ENCODE assay signal across 1 cellular context in the genomic region with DNA sequence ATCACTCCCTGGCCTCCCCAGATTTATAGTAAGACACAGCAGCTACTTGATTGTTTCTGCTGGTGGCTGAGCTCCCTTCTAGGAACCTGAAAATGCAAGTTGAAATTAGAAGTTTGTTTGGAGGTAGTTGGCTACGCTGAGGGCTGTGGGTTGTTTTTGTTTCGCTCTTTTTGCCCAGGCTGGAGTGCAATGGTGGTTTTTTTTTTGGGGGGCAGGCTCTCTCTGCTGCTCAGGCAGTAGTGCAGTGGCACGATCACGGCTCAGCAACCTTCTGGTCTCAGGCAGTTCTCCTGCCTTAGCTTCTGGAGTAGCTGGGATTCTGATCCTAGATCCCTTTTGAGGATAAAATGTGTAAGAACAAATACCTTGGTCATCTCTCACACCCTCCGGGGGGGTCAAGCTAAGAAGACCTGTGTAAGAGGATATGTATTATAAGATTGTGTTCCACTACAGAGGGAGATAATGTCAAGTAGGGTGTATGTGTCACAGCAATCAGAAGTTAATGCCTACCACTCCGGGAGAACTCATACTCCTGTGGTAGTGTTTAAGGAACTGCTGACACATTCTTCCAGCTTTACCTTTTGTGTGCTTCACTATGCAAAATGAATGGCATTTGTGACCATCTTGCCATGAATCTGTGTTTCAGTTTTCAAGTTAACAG.
TF ChIP-seq lines count a peak whose summit lies in the region.

No MANE protein-coding gene starts in this region.

TF ChIP-seq in K562, 482 proteins besides CTCF, POLR2A, EP300 and RAD21:
- TF ChIP-seq DMBX1 (CRISPR knock-in tag; IDR thresholded peaks at IDR 0.05; ENCODE audit: borderline replicate concordance) (no peak), RHOXF2B (CRISPR knock-in tag; conservative IDR thresholded peaks at IDR 0.05) (no peak), TOE1 (IDR thresholded peaks at IDR 0.05; ENCODE audit: borderline replicate concordance) (no peak), TOE1 (CRISPR knock-in tag; IDR thresholded peaks at IDR 0.05; ENCODE audit: borderline replicate concordance, low read depth) (no peak), SMARCB1 (IDR thresholded peaks at IDR 0.05; ENCODE audit: insufficient read length, low read depth) (no peak), HNRNPH1 (optimal IDR thresholded peaks at IDR 0.05; ENCODE audit: low read depth, low read length) (no peak), FOXA1 (IDR thresholded peaks at IDR 0.05; ENCODE audit: borderline replicate concordance) (no peak), ETS2 (tag; IDR thresholded peaks at IDR 0.05; ENCODE audit: borderline replicate concordance, poor library complexity, severe bottlenecking) (no peak), NFE2 (IDR thresholded peaks at IDR 0.05; ENCODE audit: low read depth) (peak; percentile 41; the same call in 1 of the 2 replicates), CBFA2T3 (IDR thresholded peaks at IDR 0.05) (peak; percentile 30), HDAC3 (IDR thresholded peaks at IDR 0.05; ENCODE audit: borderline replicate concordance, partially characterized antibody) (no peak), SPI1 (IDR thresholded peaks at IDR 0.05; ENCODE audit: borderline replicate concordance, low read depth, low read length) (0 out of 2 replicates have a peak, but pooled peaks have one; percentile 24), ZSCAN29 (IDR thresholded peaks at IDR 0.05) (no peak), ZNF316 (IDR thresholded peaks at IDR 0.05) (peak; percentile 55), ZNF165 (CRISPR knock-in tag; IDR thresholded peaks at IDR 0.05; ENCODE audit: borderline replicate concordance) (no peak), NELFE (IDR thresholded peaks at IDR 0.05; ENCODE audit: insufficient read depth, insufficient read length) (no peak), PRPF4 (IDR thresholded peaks at IDR 0.05; ENCODE audit: insufficient read depth, low read depth, low read length, poor library complexity, severe bottlenecking) (no peak), POLR2G (IDR thresholded peaks at IDR 0.05; ENCODE audit: low read depth, low read length) (no peak), GABPA (tag; conservative IDR thresholded peaks at IDR 0.05; ENCODE audit: low read depth) (no peak), KDM1A (IDR thresholded peaks at IDR 0.05) (peak in 1 of 2 experiments; percentile 9; a peak in 1 of 4 replicates), CCNT2 (IDR thresholded peaks at IDR 0.05; ENCODE audit: borderline replicate concordance, extremely low read depth, insufficient read length, low read depth, low read length) (no peak), ZNF699 (CRISPR knock-in tag; IDR thresholded peaks at IDR 0.05; ENCODE audit: insufficient replicate concordance) (no peak)
- TF ChIP-seq, protein P1, sequence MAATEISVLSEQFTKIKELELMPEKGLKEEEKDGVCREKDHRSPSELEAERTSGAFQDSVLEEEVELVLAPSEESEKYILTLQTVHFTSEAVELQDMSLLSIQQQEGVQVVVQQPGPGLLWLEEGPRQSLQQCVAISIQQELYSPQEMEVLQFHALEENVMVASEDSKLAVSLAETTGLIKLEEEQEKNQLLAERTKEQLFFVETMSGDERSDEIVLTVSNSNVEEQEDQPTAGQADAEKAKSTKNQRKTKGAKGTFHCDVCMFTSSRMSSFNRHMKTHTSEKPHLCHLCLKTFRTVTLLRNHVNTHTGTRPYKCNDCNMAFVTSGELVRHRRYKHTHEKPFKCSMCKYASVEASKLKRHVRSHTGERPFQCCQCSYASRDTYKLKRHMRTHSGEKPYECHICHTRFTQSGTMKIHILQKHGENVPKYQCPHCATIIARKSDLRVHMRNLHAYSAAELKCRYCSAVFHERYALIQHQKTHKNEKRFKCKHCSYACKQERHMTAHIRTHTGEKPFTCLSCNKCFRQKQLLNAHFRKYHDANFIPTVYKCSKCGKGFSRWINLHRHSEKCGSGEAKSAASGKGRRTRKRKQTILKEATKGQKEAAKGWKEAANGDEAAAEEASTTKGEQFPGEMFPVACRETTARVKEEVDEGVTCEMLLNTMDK (IDR thresholded peaks at IDR 0.05; ENCODE audit: borderline replicate concordance, insufficient read depth, low read depth, low read length, poor library complexity, severe bottlenecking), result no peak
- TF ChIP-seq, protein P2, sequence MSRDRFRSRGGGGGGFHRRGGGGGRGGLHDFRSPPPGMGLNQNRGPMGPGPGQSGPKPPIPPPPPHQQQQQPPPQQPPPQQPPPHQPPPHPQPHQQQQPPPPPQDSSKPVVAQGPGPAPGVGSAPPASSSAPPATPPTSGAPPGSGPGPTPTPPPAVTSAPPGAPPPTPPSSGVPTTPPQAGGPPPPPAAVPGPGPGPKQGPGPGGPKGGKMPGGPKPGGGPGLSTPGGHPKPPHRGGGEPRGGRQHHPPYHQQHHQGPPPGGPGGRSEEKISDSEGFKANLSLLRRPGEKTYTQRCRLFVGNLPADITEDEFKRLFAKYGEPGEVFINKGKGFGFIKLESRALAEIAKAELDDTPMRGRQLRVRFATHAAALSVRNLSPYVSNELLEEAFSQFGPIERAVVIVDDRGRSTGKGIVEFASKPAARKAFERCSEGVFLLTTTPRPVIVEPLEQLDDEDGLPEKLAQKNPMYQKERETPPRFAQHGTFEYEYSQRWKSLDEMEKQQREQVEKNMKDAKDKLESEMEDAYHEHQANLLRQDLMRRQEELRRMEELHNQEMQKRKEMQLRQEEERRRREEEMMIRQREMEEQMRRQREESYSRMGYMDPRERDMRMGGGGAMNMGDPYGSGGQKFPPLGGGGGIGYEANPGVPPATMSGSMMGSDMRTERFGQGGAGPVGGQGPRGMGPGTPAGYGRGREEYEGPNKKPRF (IDR thresholded peaks at IDR 0.05; ENCODE audit: low read depth, low read length), result no peak
- TF ChIP-seq, protein P3, sequence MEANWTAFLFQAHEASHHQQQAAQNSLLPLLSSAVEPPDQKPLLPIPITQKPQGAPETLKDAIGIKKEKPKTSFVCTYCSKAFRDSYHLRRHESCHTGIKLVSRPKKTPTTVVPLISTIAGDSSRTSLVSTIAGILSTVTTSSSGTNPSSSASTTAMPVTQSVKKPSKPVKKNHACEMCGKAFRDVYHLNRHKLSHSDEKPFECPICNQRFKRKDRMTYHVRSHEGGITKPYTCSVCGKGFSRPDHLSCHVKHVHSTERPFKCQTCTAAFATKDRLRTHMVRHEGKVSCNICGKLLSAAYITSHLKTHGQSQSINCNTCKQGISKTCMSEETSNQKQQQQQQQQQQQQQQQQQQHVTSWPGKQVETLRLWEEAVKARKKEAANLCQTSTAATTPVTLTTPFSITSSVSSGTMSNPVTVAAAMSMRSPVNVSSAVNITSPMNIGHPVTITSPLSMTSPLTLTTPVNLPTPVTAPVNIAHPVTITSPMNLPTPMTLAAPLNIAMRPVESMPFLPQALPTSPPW (CRISPR knock-in tag; IDR thresholded peaks at IDR 0.05), result 0 out of 2 replicates have a peak, but pooled peaks have one; percentile 42
- TF ChIP-seq, protein P4, sequence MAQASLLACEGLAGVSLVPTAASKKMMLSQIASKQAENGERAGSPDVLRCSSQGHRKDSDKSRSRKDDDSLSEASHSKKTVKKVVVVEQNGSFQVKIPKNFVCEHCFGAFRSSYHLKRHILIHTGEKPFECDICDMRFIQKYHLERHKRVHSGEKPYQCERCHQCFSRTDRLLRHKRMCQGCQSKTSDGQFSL (CRISPR knock-in tag; IDR thresholded peaks at IDR 0.05), result 0 out of 2 replicates have a peak, but pooled peaks have one; percentile 36
- TF ChIP-seq, protein P4 (tag; IDR thresholded peaks at IDR 0.05), result no peak
- TF ChIP-seq, protein P5, sequence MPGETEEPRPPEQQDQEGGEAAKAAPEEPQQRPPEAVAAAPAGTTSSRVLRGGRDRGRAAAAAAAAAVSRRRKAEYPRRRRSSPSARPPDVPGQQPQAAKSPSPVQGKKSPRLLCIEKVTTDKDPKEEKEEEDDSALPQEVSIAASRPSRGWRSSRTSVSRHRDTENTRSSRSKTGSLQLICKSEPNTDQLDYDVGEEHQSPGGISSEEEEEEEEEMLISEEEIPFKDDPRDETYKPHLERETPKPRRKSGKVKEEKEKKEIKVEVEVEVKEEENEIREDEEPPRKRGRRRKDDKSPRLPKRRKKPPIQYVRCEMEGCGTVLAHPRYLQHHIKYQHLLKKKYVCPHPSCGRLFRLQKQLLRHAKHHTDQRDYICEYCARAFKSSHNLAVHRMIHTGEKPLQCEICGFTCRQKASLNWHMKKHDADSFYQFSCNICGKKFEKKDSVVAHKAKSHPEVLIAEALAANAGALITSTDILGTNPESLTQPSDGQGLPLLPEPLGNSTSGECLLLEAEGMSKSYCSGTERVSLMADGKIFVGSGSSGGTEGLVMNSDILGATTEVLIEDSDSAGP (CRISPR knock-in tag; IDR thresholded peaks at IDR 0.05), result no peak
- TF ChIP-seq, protein P6, sequence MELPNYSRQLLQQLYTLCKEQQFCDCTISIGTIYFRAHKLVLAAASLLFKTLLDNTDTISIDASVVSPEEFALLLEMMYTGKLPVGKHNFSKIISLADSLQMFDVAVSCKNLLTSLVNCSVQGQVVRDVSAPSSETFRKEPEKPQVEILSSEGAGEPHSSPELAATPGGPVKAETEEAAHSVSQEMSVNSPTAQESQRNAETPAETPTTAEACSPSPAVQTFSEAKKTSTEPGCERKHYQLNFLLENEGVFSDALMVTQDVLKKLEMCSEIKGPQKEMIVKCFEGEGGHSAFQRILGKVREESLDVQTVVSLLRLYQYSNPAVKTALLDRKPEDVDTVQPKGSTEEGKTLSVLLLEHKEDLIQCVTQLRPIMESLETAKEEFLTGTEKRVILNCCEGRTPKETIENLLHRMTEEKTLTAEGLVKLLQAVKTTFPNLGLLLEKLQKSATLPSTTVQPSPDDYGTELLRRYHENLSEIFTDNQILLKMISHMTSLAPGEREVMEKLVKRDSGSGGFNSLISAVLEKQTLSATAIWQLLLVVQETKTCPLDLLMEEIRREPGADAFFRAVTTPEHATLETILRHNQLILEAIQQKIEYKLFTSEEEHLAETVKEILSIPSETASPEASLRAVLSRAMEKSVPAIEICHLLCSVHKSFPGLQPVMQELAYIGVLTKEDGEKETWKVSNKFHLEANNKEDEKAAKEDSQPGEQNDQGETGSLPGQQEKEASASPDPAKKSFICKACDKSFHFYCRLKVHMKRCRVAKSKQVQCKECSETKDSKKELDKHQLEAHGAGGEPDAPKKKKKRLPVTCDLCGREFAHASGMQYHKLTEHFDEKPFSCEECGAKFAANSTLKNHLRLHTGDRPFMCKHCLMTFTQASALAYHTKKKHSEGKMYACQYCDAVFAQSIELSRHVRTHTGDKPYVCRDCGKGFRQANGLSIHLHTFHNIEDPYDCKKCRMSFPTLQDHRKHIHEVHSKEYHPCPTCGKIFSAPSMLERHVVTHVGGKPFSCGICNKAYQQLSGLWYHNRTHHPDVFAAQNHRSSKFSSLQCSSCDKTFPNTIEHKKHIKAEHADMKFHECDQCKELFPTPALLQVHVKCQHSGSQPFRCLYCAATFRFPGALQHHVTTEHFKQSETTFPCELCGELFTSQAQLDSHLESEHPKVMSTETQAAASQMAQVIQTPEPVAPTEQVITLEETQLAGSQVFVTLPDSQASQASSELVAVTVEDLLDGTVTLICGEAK (IDR thresholded peaks at IDR 0.05), result no peak
- TF ChIP-seq, protein P6 (CRISPR knock-in tag; IDR thresholded peaks at IDR 0.05), result no peak
- TF ChIP-seq, protein P7, sequence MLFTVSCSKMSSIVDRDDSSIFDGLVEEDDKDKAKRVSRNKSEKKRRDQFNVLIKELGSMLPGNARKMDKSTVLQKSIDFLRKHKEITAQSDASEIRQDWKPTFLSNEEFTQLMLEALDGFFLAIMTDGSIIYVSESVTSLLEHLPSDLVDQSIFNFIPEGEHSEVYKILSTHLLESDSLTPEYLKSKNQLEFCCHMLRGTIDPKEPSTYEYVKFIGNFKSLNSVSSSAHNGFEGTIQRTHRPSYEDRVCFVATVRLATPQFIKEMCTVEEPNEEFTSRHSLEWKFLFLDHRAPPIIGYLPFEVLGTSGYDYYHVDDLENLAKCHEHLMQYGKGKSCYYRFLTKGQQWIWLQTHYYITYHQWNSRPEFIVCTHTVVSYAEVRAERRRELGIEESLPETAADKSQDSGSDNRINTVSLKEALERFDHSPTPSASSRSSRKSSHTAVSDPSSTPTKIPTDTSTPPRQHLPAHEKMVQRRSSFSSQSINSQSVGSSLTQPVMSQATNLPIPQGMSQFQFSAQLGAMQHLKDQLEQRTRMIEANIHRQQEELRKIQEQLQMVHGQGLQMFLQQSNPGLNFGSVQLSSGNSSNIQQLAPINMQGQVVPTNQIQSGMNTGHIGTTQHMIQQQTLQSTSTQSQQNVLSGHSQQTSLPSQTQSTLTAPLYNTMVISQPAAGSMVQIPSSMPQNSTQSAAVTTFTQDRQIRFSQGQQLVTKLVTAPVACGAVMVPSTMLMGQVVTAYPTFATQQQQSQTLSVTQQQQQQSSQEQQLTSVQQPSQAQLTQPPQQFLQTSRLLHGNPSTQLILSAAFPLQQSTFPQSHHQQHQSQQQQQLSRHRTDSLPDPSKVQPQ (CRISPR knock-in tag; IDR thresholded peaks at IDR 0.05; ENCODE audit: borderline replicate concordance), result no peak
- TF ChIP-seq, protein P8, sequence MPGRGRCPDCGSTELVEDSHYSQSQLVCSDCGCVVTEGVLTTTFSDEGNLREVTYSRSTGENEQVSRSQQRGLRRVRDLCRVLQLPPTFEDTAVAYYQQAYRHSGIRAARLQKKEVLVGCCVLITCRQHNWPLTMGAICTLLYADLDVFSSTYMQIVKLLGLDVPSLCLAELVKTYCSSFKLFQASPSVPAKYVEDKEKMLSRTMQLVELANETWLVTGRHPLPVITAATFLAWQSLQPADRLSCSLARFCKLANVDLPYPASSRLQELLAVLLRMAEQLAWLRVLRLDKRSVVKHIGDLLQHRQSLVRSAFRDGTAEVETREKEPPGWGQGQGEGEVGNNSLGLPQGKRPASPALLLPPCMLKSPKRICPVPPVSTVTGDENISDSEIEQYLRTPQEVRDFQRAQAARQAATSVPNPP (IDR thresholded peaks at IDR 0.05; ENCODE audit: borderline replicate concordance, insufficient read depth, insufficient read length), result no peak
